ENCODE assay signal across 10 cellular contexts in genomic region chr10:124700293-124701037, GRCh38. TPM values are rescaled to one million over a fixed set of nuclear protein-coding genes. Genes with fewer than 3 reads are reported as not detected.
A peak's percentile ranks its signal among the peaks of the same experiment; 100 is the strongest.
DNase-seq lines count a peak whose midpoint lies in the region; ATAC-seq and TF ChIP-seq lines count a peak whose summit lies in the region.
"Had no signal": no experiment of that assay in that cellular context is flagged by ENCODE, and none has a peak within 500 bp of the region (broad histone marks: within the 10 kb centered on the region; RNA-seq: fewer than 3 reads in every experiment).

No MANE protein-coding gene starts in this region.

- H3K4me1 ChIP-seq in mesenchymal stem cell (ENCODE audit: control insufficient read depth, insufficient read depth, low read depth, low read length) (peaks cover 12% of the 10 kb centered on the region), upper lobe of left lung (peaks cover 69 to 94% (median 77%) of the 10 kb centered on the region in 4 donors)
- H3K4me1 ChIP-seq: BE2C had no signal

- 96% methylated on average over 26 of the region's 26 CpGs for WGBS in mesenchymal stem cell
- WGBS in upper lobe of left lung, 2 donors, result 76 to 78% methylated on average over 23 to 26 of the region's 26 CpGs

- no peak overlapping the region for H2BK5ac ChIP-seq in mesenchymal stem cell (ENCODE audit: low read depth, low read length, poor library complexity, severe bottlenecking)

- H3K14ac ChIP-seq in mesenchymal stem cell (ENCODE audit: low read length in 2 of 2), result peak overlapping the region in 1 of 2 experiments; percentile 58

- H3K36me3 Mint-ChIP-seq in activated naive CD4-positive, alpha-beta T cell treated with anti-CD3 and anti-CD28 coated beads, Interleukin-2, amount 10 ng/mL, durations not matched to agents 7 days and 5 days, result peaks cover 75% of the 10 kb centered on the region
- peaks cover 12% of the 10 kb centered on the region for H3K36me3 Mint-ChIP-seq in activated naive CD8-positive, alpha-beta T cell treated with anti-CD3 and anti-CD28 coated beads, Interleukin-2, amount 10 ng/mL, durations not matched to agents 7 days and 5 days

- no peaks in the 10 kb centered on the region for H3K27me3 Mint-ChIP-seq in activated naive CD4-positive, alpha-beta T cell treated with anti-CD3 and anti-CD28 coated beads, Interleukin-2, amount 10 ng/mL, durations not matched to agents 7 days and 5 days
- no peaks in the 10 kb centered on the region for H3K27me3 Mint-ChIP-seq in activated naive CD8-positive, alpha-beta T cell treated with anti-CD3 and anti-CD28 coated beads, Interleukin-2, amount 10 ng/mL, durations not matched to agents 7 days and 5 days

- no peak overlapping the region for H2AK5ac ChIP-seq in mesenchymal stem cell (ENCODE audit: low read length, severe bottlenecking)

- no peak for ATAC-seq in activated naive CD8-positive, alpha-beta T cell treated with anti-CD3 and anti-CD28 coated beads, Interleukin-2, amount 10 ng/mL, durations not matched to agents 7 days and 5 days (ENCODE audit: low read depth)
- ATAC-seq in upper lobe of left lung (ENCODE audit: low FRiP score in 2 of 2), result no peak
- ATAC-seq in GM21515 (IDR thresholded peaks at IDR 0.05; ENCODE audit: unreplicated experiment), result no peak
- ATAC-seq: Panc1 had no signal

- H3K4me3 ChIP-seq in mesenchymal stem cell (ENCODE audit: insufficient read depth in 1 of 2, low read depth in 1 of 2, low read length in 2 of 2), result no peak overlapping the region
- H3K4me3 ChIP-seq in upper lobe of left lung, result no peak overlapping the region

- POLR2A ChIA-PET in activated naive CD8-positive, alpha-beta T cell treated with anti-CD3 and anti-CD28 coated beads, Interleukin-2, amount 10 ng/mL, durations not matched to agents 7 days and 5 days (lab: Charles Lee), result interaction anchor here (2.3 kb wide), 1 partner anchor 18 kb away, joined by 17 read pairs; no protein-coding TSS in a partner anchor

- CTCF ChIA-PET in activated naive CD4-positive, alpha-beta T cell treated with anti-CD3 and anti-CD28 coated beads, Interleukin-2, amount 10 ng/mL, durations not matched to agents 7 days and 5 days (lab: Charles Lee), result interaction anchor here (0.6 to 1.5 kb wide), 4 partner anchors 16 to 68 kb away, joined by 3 to 7 read pairs (median 4); no protein-coding TSS in a partner anchor

- DNase-seq in activated naive CD4-positive, alpha-beta T cell treated with anti-CD3 and anti-CD28 coated beads, Interleukin-2, amount 10 ng/mL, durations not matched to agents 7 days and 5 days, result no peak
- DNase-seq in activated naive CD4-positive, alpha-beta T cell treated with anti-CD3 and anti-CD28 coated beads, Interleukin-2, amount 50 U/mL, for 16 hours, result no peak
- no peak for DNase-seq in activated naive CD8-positive, alpha-beta T cell treated with anti-CD3 and anti-CD28 coated beads, Interleukin-2, amount 10 ng/mL, durations not matched to agents 7 days and 5 days
- no peak for DNase-seq in mesenchymal stem cell
- no peak for DNase-seq in upper lobe of left lung
- DNase-seq in COLO829 (ENCODE audit: low spot score), result no peak
- DNase-seq in NCI-H187 treated with DMSO at 0.1 percent for 48 hours (lab: John Stamatoyannopoulos, UW), result no peak
- DNase-seq: BE2C had no signal

- H3K36me3 ChIP-seq in mesenchymal stem cell (ENCODE audit: control insufficient read depth in 1 of 2, insufficient read depth in 2 of 2, low read depth in 1 of 2, low read length in 2 of 2), result peaks cover 7 to 55% of the 10 kb centered on the region in 2 experiments
- H3K36me3 ChIP-seq in upper lobe of left lung, result peaks cover 0 to 18% (median 5%) of the 10 kb centered on the region in 4 donors

- H3K79me1 ChIP-seq in mesenchymal stem cell (replicated peaks; ENCODE audit: low read length, poor library complexity, severe bottlenecking), result peaks cover 48% of the 10 kb centered on the region

- H3K23ac ChIP-seq in mesenchymal stem cell (ENCODE audit: low read length in 2 of 2), result peak overlapping the region in 1 of 2 experiments; percentile 14

- H3K18ac ChIP-seq in mesenchymal stem cell (ENCODE audit: low read depth in 1 of 2, low read length in 2 of 2), result peak overlapping the region; percentile 56 to 91

- H3K4ac ChIP-seq in mesenchymal stem cell (ENCODE audit: low read depth in 1 of 2, low read length in 2 of 2), result peak overlapping the region; percentile 61 to 81

- TF ChIP-seq POLR2A in upper lobe of left lung (IDR thresholded peaks at IDR 0.05), result no peak

- H2AFZ ChIP-seq in mesenchymal stem cell (ENCODE audit: low read depth, low read length), result no peak overlapping the region

- peak overlapping the region; percentile 33 for H3K9ac ChIP-seq in mesenchymal stem cell (ENCODE audit: low read length)

- H3K4me3 Mint-ChIP-seq in activated naive CD4-positive, alpha-beta T cell treated with anti-CD3 and anti-CD28 coated beads, Interleukin-2, amount 10 ng/mL, durations not matched to agents 7 days and 5 days, result no peak overlapping the region
- no peak overlapping the region for H3K4me3 Mint-ChIP-seq in activated naive CD8-positive, alpha-beta T cell treated with anti-CD3 and anti-CD28 coated beads, Interleukin-2, amount 10 ng/mL, durations not matched to agents 7 days and 5 days

- H4K91ac ChIP-seq in mesenchymal stem cell (ENCODE audit: low read length), result peak overlapping the region; percentile 43

- no peak overlapping the region for H4K8ac ChIP-seq in mesenchymal stem cell (ENCODE audit: low read length)

- H3K9me3 ChIP-seq in mesenchymal stem cell (ENCODE audit: control insufficient read depth, low read length) (no peaks in the 10 kb centered on the region), upper lobe of left lung (no peaks in the 10 kb centered on the region)
- H3K9me3 ChIP-seq: BE2C had no signal

- H3K4me2 ChIP-seq in mesenchymal stem cell (ENCODE audit: low read length, poor library complexity, severe bottlenecking), result no peak overlapping the region

- H2BK15ac ChIP-seq in mesenchymal stem cell (ENCODE audit: low read depth, poor library complexity, severe bottlenecking), result peak overlapping the region; percentile 62

- TF ChIP-seq CTCF in upper lobe of left lung (IDR thresholded peaks at IDR 0.05), result no peak

- H3K9me3 Mint-ChIP-seq in activated naive CD4-positive, alpha-beta T cell treated with anti-CD3 and anti-CD28 coated beads, Interleukin-2, amount 10 ng/mL, durations not matched to agents 7 days and 5 days, result no peaks in the 10 kb centered on the region
- no peaks in the 10 kb centered on the region for H3K9me3 Mint-ChIP-seq in activated naive CD8-positive, alpha-beta T cell treated with anti-CD3 and anti-CD28 coated beads, Interleukin-2, amount 10 ng/mL, durations not matched to agents 7 days and 5 days

- peak overlapping the region; percentile 9 to 84 for H2BK12ac ChIP-seq in mesenchymal stem cell (ENCODE audit: low read length in 2 of 2)

- no peak for TF ChIP-seq EP300 in upper lobe of left lung (IDR thresholded peaks at IDR 0.05)

- H3K27ac Mint-ChIP-seq in activated naive CD4-positive, alpha-beta T cell treated with anti-CD3 and anti-CD28 coated beads, Interleukin-2, amount 10 ng/mL, durations not matched to agents 7 days and 5 days, result peak overlapping the region; percentile 95
- H3K27ac Mint-ChIP-seq in activated naive CD8-positive, alpha-beta T cell treated with anti-CD3 and anti-CD28 coated beads, Interleukin-2, amount 10 ng/mL, durations not matched to agents 7 days and 5 days, result peak overlapping the region; percentile 72

- no peak overlapping the region for H3K27ac ChIP-seq in mesenchymal stem cell (ENCODE audit: low read length, poor library complexity, severe bottlenecking)
- peak overlapping the region; percentile 86 to 88 (median 86) for H3K27ac ChIP-seq in upper lobe of left lung

- H2BK120ac ChIP-seq in mesenchymal stem cell (ENCODE audit: low read depth, low read length), result no peak overlapping the region

- H3K4me1 Mint-ChIP-seq in activated naive CD4-positive, alpha-beta T cell treated with anti-CD3 and anti-CD28 coated beads, Interleukin-2, amount 10 ng/mL, durations not matched to agents 7 days and 5 days, result peaks cover 100% of the 10 kb centered on the region
- H3K4me1 Mint-ChIP-seq in activated naive CD8-positive, alpha-beta T cell treated with anti-CD3 and anti-CD28 coated beads, Interleukin-2, amount 10 ng/mL, durations not matched to agents 7 days and 5 days, result peaks cover 65% of the 10 kb centered on the region

- H3K27me3 ChIP-seq in mesenchymal stem cell (ENCODE audit: control insufficient read depth in 1 of 2, insufficient read depth in 1 of 2, low read length in 2 of 2) (no peaks in the 10 kb centered on the region), upper lobe of left lung (no peaks in the 10 kb centered on the region)
- H3K27me3 ChIP-seq: BE2C had no signal

RNA-seq across cellular contexts. Expression of gene FAM53B, which starts 43.7 kb away (rescaled TPM):
- total RNA-seq in activated naive CD8-positive, alpha-beta T cell treated with anti-CD3 and anti-CD28 coated beads, Interleukin-2, amount 10 ng/mL, durations not matched to agents 7 days and 5 days, result 10 to 100 TPM; 29.8 to 33.0 TPM
- 8.0 TPM for polyA plus RNA-seq in mesenchymal stem cell (2013, experiment 1 of 2)
- 7.7 TPM for polyA plus RNA-seq in mesenchymal stem cell (2013, experiment 2 of 2)
- 10 to 100 TPM; 35.8 to 62.5 (median 47.8) TPM for total RNA-seq in upper lobe of left lung
